8 cellular contexts compared by ENCODE assay signal in genomic region chr2:149561309-149561926, GRCh38. TPM values are rescaled to one million over a fixed set of nuclear protein-coding genes. Genes with fewer than 3 reads are reported as not detected.
DNase-seq lines count a peak whose midpoint lies in the region; ATAC-seq and TF ChIP-seq lines count a peak whose summit lies in the region.

No MANE protein-coding gene starts in this region.

- H3K9me3 ChIP-seq in MM.1S (replicated peaks; ENCODE audit: insufficient read depth, low read length), result no peaks in the 10 kb centered on the region
- no peaks in the 10 kb centered on the region for H3K9me3 ChIP-seq in hepatocyte (ENCODE audit: low read depth)
- H3K9me3 ChIP-seq in suprapubic skin, result no peaks in the 10 kb centered on the region

- TF ChIP-seq EP300 in suprapubic skin (IDR thresholded peaks at IDR 0.05), result no peak

- TF ChIP-seq CTCF in MM.1S (IDR thresholded peaks at IDR 0.05; ENCODE audit: low read length), result peak; percentile 90
- peak; percentile 51; the same call in 1 of the 2 replicates for TF ChIP-seq CTCF in WI38 (IDR thresholded peaks at IDR 0.05; ENCODE audit: low read depth, low read length)
- peak; percentile 99 for TF ChIP-seq CTCF in hepatocyte (IDR thresholded peaks at IDR 0.05; ENCODE audit: poor library complexity)
- TF ChIP-seq CTCF in suprapubic skin (IDR thresholded peaks at IDR 0.05), result peak; percentile 71 to 84

- no peak overlapping the region; the same call in 1 of the 2 replicates for H3K27ac ChIP-seq in MM.1S (ENCODE audit: low read length)
- no peak overlapping the region for H3K27ac ChIP-seq in hepatocyte
- no peak overlapping the region for H3K27ac ChIP-seq in suprapubic skin

- no peak for TF ChIP-seq POLR2A in suprapubic skin (IDR thresholded peaks at IDR 0.05)

- H3K9ac ChIP-seq in MM.1S (ENCODE audit: low read length), result no peak overlapping the region; the same call in 1 of the 2 replicates

- no peak for ATAC-seq in HG03159 (IDR thresholded peaks at IDR 0.05; ENCODE audit: unreplicated experiment)

- H3K79me2 ChIP-seq in MM.1S (ENCODE audit: low read length) (no peaks in the 10 kb centered on the region), hepatocyte (no peaks in the 10 kb centered on the region)

- H3K4me2 ChIP-seq in MM.1S (ENCODE audit: low read depth, low read length) (peak overlapping the region; percentile 58), hepatocyte (no peak overlapping the region)

- no peaks in the 10 kb centered on the region for H3K27me3 ChIP-seq in MM.1S (replicated peaks; ENCODE audit: insufficient read depth, low read length)
- H3K27me3 ChIP-seq in hepatocyte, result no peaks in the 10 kb centered on the region
- no peaks in the 10 kb centered on the region for H3K27me3 ChIP-seq in suprapubic skin

- H3K9me2 ChIP-seq in MM.1S (replicated peaks; ENCODE audit: insufficient read depth, low read length) (no peaks in the 10 kb centered on the region), hepatocyte (replicated peaks; ENCODE audit: insufficient read depth) (no peaks in the 10 kb centered on the region)

- H3K36me3 ChIP-seq in MM.1S (replicated peaks; ENCODE audit: insufficient read depth, low read length) (no peaks in the 10 kb centered on the region), hepatocyte (replicated peaks; ENCODE audit: insufficient read depth, low read depth) (no peaks in the 10 kb centered on the region), suprapubic skin (peaks cover 15% of the 10 kb centered on the region)

- H3K4me3 ChIP-seq in MM.1S (ENCODE audit: low read length), result no peak overlapping the region
- no peak overlapping the region for H3K4me3 ChIP-seq in WI38 (ENCODE audit: low read depth, low read length)
- no peak overlapping the region for H3K4me3 ChIP-seq in hepatocyte
- H3K4me3 ChIP-seq in suprapubic skin, result no peak overlapping the region

- no peaks in the 10 kb centered on the region for H4K20me1 ChIP-seq in MM.1S (ENCODE audit: insufficient read depth, low read length)
- H4K20me1 ChIP-seq in hepatocyte (ENCODE audit: insufficient read depth, poor library complexity, severe bottlenecking), result no peaks in the 10 kb centered on the region

- H2AFZ ChIP-seq in MM.1S (ENCODE audit: low read length) (no peak overlapping the region), hepatocyte (no peak overlapping the region)

- H3F3A ChIP-seq in MM.1S (ENCODE audit: insufficient read depth, low read length), result peaks cover 17% of the 10 kb centered on the region

- DNase-seq in stimulated activated CD4-positive, alpha-beta T cell treated with anti-CD3 and anti-CD28 coated beads, Interleukin-4, amount 100 ng/mL, for 24 hours, result peak; percentile 41
- DNase-seq in stimulated activated CD4-positive, alpha-beta T cell treated with anti-CD3 and anti-CD28 coated beads, Interleukin-1b, Interleukin-23, amount 100 ng/mL, for 48 hours, result no peak
- peak; percentile 52 for DNase-seq in MM.1S
- DNase-seq in hepatocyte (ENCODE audit: low spot score), result peak; percentile 57
- no peak for DNase-seq in suprapubic skin (ENCODE audit: low spot score in 2 of 2)
- DNase-seq in SHP77 treated with DMSO at 0.1 percent for 48 hours (lab: John Stamatoyannopoulos, UW), result no peak

- peaks cover 16% of the 10 kb centered on the region for H3K4me1 ChIP-seq in MM.1S (ENCODE audit: low read length)
- H3K4me1 ChIP-seq in hepatocyte (ENCODE audit: insufficient read depth), result no peaks in the 10 kb centered on the region
- no peaks in the 10 kb centered on the region for H3K4me1 ChIP-seq in suprapubic skin

RNA-seq across cellular contexts. Expression of gene MMADHC, which starts 26.2 kb away (rescaled TPM):
- total RNA-seq in hepatocyte (156 and 158 TPM in 2 replicates), suprapubic skin (100 to 1,000 TPM in 1 of 4 donors, 10 to 100 TPM in 3; 46.9 to 102 (median 81.5) TPM)
- polyA plus RNA-seq in hepatocyte, result 134 and 138 TPM in 2 replicates

Comparison
In these comparisons a context has a peak if more than half of its experiments do, and no peak if none do; other contexts are left out.
1. DNase-seq: peak in stimulated activated CD4-positive, alpha-beta T cell treated with anti-CD3 and anti-CD28 coated beads, Interleukin-4, amount 100 ng/mL, for 24 hours (single experiment), MM.1S (single experiment) and hepatocyte (single experiment); none in stimulated activated CD4-positive, alpha-beta T cell treated with anti-CD3 and anti-CD28 coated beads, Interleukin-1b, Interleukin-23, amount 100 ng/mL, for 48 hours (single experiment), suprapubic skin (0 of 2) and SHP77 treated with DMSO at 0.1 percent for 48 hours (single experiment).
2. Peak in every context shown above with its lines, with median percentiles within 50 percentile points of each other: CTCF ChIP-seq.